In genomic region chr9:127449332-127449966, GRCh38 we compare ENCODE assay signal across 9 cellular contexts. TPM values are rescaled to one million over a fixed set of nuclear protein-coding genes. Genes with fewer than 3 reads are reported as not detected.
A peak's percentile ranks its signal among the peaks of the same experiment; 100 is the strongest.
DNase-seq lines count a peak whose midpoint lies in the region; ATAC-seq and TF ChIP-seq lines count a peak whose summit lies in the region.
"Had no signal": no experiment of that assay in that cellular context is flagged by ENCODE, and none has a peak within 500 bp of the region (broad histone marks: within the 10 kb centered on the region; RNA-seq: fewer than 3 reads in every experiment).

No MANE protein-coding gene starts in this region.

- no peaks in the 10 kb centered on the region for H3K27me3 Mint-ChIP-seq in progenitor cell of endocrine pancreas

- intact Hi-C loops in mucosa of descending colon (cut with DNase I, micrococcal nuclease) = no loop called here

- no peaks in the 10 kb centered on the region for H3K9me3 Mint-ChIP-seq in progenitor cell of endocrine pancreas (ENCODE audit: low read depth)

- peak overlapping the region; percentile 95 for H3K4me3 Mint-ChIP-seq in progenitor cell of endocrine pancreas (ENCODE audit: low read depth)

- no peak for ATAC-seq in mucosa of descending colon

- H3K4me1 Mint-ChIP-seq in progenitor cell of endocrine pancreas (ENCODE audit: low read depth) = peaks cover 23% of the 10 kb centered on the region

- no peak for TF ChIP-seq CTCF in GM12864 (IDR thresholded peaks at IDR 0.05; ENCODE audit: low read depth, low read length, missing control alignments)
- TF ChIP-seq CTCF in epithelial cell of esophagus (IDR thresholded peaks at IDR 0.05; ENCODE audit: insufficient read depth, low read depth, low read length, missing control alignments) = no peak
- no peak for TF ChIP-seq CTCF in progenitor cell of endocrine pancreas (IDR thresholded peaks at IDR 0.05; ENCODE audit: unreplicated experiment)
- no peak for TF ChIP-seq CTCF in mucosa of descending colon (IDR thresholded peaks at IDR 0.05)

- H3K4me1 ChIP-seq in mucosa of descending colon (ENCODE audit: low read depth) = peaks cover 26% of the 10 kb centered on the region

- DNase-seq in GM12864 (ENCODE audit: low read depth) (no peak), RKO (ENCODE audit: low spot score) (peak; percentile 55), epithelial cell of esophagus (ENCODE audit: low read depth) (no peak), progenitor cell of endocrine pancreas (ENCODE audit: low spot score, unreplicated experiment) (no peak), NCI-H1092 treated with DMSO at 0.1 percent for 48 hours (lab: John Stamatoyannopoulos, UW) (no peak), HT-29 (ENCODE audit: low spot score) (no peak), HuH-7.5 (ENCODE audit: low spot score) (no peak), mucosa of descending colon (no peak)
- DNase-seq: NCI-H187 treated with DMSO at 0.1 percent for 48 hours had no signal

- H3K4me3 ChIP-seq in GM12864 (ENCODE audit: low read depth, low read length) (peak overlapping the region; percentile 76), epithelial cell of esophagus (ENCODE audit: low read length) (peak overlapping the region; percentile 82), mucosa of descending colon (no peak overlapping the region)

- peak overlapping the region; percentile 99 for H3K27ac Mint-ChIP-seq in progenitor cell of endocrine pancreas

- peaks cover 5% of the 10 kb centered on the region for H3K36me3 ChIP-seq in mucosa of descending colon (ENCODE audit: low read depth)

- H3K9me3 ChIP-seq in mucosa of descending colon = no peaks in the 10 kb centered on the region

- H3K36me3 Mint-ChIP-seq in progenitor cell of endocrine pancreas (ENCODE audit: insufficient read depth) = peaks cover 39% of the 10 kb centered on the region

RNA-seq across cellular contexts. Expression of gene RPL12, which starts 1.8 kb away (rescaled TPM):
- total RNA-seq in progenitor cell of endocrine pancreas (1,044 and 1,067 TPM in 2 replicates), mucosa of descending colon (100 to 1,000 TPM; 726 to 998 (median 926) TPM)
- 1,249 and 1,284 TPM in 2 replicates for total RNA-seq in HT-29 (2014; rRNA removed; shearing (Covaris generic))

RNA-seq across cellular contexts. Expression of gene LRSAM1, which starts 1.9 kb away (rescaled TPM):
- total RNA-seq in progenitor cell of endocrine pancreas (28.5 TPM in 2 replicates), mucosa of descending colon (10 to 100 TPM; 16.8 to 29.0 (median 17.9) TPM)
- 14.9 and 20.6 TPM in 2 replicates for total RNA-seq in HT-29 (2014; rRNA removed; shearing (Covaris generic))

RNA-seq across cellular contexts. Expression of gene ZNF79, which starts 25.3 kb away (rescaled TPM):
- 12.4 and 12.7 TPM in 2 replicates for total RNA-seq in progenitor cell of endocrine pancreas
- 5.6 and 9.3 TPM in 2 replicates for total RNA-seq in HT-29 (2014; rRNA removed; shearing (Covaris generic))
- total RNA-seq in mucosa of descending colon = 10 to 100 TPM in 1 of 3 donors, 1 to 10 TPM in 2; 5.1 to 13.6 (median 5.7) TPM

RNA-seq across cellular contexts. Expression of gene SLC2A8, which starts 52.5 kb away (rescaled TPM):
- 48.0 and 50.7 TPM in 2 replicates for total RNA-seq in progenitor cell of endocrine pancreas
- total RNA-seq in HT-29 (2014; rRNA removed; shearing (Covaris generic)) = 36.2 and 37.5 TPM in 2 replicates
- 10 to 100 TPM; 17.3 to 60.1 (median 23.0) TPM for total RNA-seq in mucosa of descending colon
